3 cellular contexts compared by ENCODE assay signal in genomic region chr6:113018351-113019151, GRCh38.
TF ChIP-seq lines count a peak whose summit lies in the region.

No MANE protein-coding gene starts in this region.

TF ChIP-seq in liver, 16 proteins besides CTCF, POLR2A, EP300 and RAD21 (continued from another document):
- TF ChIP-seq, protein P1, sequence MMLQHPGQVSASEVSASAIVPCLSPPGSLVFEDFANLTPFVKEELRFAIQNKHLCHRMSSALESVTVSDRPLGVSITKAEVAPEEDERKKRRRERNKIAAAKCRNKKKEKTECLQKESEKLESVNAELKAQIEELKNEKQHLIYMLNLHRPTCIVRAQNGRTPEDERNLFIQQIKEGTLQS (IDR thresholded peaks at IDR 0.05): no peak
- TF ChIP-seq FOXA1 (IDR thresholded peaks at IDR 0.05): no peak
- TF ChIP-seq, protein P2, sequence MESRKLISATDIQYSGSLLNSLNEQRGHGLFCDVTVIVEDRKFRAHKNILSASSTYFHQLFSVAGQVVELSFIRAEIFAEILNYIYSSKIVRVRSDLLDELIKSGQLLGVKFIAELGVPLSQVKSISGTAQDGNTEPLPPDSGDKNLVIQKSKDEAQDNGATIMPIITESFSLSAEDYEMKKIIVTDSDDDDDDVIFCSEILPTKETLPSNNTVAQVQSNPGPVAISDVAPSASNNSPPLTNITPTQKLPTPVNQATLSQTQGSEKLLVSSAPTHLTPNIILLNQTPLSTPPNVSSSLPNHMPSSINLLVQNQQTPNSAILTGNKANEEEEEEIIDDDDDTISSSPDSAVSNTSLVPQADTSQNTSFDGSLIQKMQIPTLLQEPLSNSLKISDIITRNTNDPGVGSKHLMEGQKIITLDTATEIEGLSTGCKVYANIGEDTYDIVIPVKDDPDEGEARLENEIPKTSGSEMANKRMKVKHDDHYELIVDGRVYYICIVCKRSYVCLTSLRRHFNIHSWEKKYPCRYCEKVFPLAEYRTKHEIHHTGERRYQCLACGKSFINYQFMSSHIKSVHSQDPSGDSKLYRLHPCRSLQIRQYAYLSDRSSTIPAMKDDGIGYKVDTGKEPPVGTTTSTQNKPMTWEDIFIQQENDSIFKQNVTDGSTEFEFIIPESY (IDR thresholded peaks at IDR 0.05): no peak
- no peak for TF ChIP-seq TAF1 (conservative IDR thresholded peaks at IDR 0.05)
- TF ChIP-seq, protein P3, sequence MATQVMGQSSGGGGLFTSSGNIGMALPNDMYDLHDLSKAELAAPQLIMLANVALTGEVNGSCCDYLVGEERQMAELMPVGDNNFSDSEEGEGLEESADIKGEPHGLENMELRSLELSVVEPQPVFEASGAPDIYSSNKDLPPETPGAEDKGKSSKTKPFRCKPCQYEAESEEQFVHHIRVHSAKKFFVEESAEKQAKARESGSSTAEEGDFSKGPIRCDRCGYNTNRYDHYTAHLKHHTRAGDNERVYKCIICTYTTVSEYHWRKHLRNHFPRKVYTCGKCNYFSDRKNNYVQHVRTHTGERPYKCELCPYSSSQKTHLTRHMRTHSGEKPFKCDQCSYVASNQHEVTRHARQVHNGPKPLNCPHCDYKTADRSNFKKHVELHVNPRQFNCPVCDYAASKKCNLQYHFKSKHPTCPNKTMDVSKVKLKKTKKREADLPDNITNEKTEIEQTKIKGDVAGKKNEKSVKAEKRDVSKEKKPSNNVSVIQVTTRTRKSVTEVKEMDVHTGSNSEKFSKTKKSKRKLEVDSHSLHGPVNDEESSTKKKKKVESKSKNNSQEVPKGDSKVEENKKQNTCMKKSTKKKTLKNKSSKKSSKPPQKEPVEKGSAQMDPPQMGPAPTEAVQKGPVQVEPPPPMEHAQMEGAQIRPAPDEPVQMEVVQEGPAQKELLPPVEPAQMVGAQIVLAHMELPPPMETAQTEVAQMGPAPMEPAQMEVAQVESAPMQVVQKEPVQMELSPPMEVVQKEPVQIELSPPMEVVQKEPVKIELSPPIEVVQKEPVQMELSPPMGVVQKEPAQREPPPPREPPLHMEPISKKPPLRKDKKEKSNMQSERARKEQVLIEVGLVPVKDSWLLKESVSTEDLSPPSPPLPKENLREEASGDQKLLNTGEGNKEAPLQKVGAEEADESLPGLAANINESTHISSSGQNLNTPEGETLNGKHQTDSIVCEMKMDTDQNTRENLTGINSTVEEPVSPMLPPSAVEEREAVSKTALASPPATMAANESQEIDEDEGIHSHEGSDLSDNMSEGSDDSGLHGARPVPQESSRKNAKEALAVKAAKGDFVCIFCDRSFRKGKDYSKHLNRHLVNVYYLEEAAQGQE (IDR thresholded peaks at IDR 0.05): no peak
- TF ChIP-seq RXRA (IDR thresholded peaks at IDR 0.05): no peak
- TF ChIP-seq HNF4A (conservative IDR thresholded peaks at IDR 0.05): no peak
- no peak for TF ChIP-seq FOXA2 (IDR thresholded peaks at IDR 0.05)
- TF ChIP-seq EGR1 (IDR thresholded peaks at IDR 0.05; ENCODE audit: low read depth in 2 of 2): no peak

TF ChIP-seq in HepG2, 621 proteins besides CTCF, POLR2A, EP300 and RAD21 (continued from another document):
- TF ChIP-seq ZBTB25 (CRISPR knock-in tag; IDR thresholded peaks at IDR 0.05) (no peak), MED8 (CRISPR knock-in tag; IDR thresholded peaks at IDR 0.05; ENCODE audit: insufficient replicate concordance) (no peak), ZMYM4 (CRISPR knock-in tag; IDR thresholded peaks at IDR 0.05) (no peak), TBX2 (CRISPR knock-in tag; IDR thresholded peaks at IDR 0.05; ENCODE audit: borderline replicate concordance) (no peak), POGZ (CRISPR knock-in tag; IDR thresholded peaks at IDR 0.05) (no peak), MEF2D (CRISPR knock-in tag; IDR thresholded peaks at IDR 0.05) (no peak), MZF1 (CRISPR knock-in tag; IDR thresholded peaks at IDR 0.05; ENCODE audit: borderline replicate concordance) (no peak)
- TF ChIP-seq, protein P4, sequence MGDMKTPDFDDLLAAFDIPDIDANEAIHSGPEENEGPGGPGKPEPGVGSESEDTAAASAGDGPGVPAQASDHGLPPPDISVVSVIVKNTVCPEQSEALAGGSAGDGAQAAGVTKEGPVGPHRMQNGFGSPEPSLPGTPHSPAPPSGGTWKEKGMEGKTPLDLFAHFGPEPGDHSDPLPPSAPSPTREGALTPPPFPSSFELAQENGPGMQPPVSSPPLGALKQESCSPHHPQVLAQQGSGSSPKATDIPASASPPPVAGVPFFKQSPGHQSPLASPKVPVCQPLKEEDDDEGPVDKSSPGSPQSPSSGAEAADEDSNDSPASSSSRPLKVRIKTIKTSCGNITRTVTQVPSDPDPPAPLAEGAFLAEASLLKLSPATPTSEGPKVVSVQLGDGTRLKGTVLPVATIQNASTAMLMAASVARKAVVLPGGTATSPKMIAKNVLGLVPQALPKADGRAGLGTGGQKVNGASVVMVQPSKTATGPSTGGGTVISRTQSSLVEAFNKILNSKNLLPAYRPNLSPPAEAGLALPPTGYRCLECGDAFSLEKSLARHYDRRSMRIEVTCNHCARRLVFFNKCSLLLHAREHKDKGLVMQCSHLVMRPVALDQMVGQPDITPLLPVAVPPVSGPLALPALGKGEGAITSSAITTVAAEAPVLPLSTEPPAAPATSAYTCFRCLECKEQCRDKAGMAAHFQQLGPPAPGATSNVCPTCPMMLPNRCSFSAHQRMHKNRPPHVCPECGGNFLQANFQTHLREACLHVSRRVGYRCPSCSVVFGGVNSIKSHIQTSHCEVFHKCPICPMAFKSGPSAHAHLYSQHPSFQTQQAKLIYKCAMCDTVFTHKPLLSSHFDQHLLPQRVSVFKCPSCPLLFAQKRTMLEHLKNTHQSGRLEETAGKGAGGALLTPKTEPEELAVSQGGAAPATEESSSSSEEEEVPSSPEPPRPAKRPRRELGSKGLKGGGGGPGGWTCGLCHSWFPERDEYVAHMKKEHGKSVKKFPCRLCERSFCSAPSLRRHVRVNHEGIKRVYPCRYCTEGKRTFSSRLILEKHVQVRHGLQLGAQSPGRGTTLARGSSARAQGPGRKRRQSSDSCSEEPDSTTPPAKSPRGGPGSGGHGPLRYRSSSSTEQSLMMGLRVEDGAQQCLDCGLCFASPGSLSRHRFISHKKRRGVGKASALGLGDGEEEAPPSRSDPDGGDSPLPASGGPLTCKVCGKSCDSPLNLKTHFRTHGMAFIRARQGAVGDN (CRISPR knock-in tag; IDR thresholded peaks at IDR 0.05): no peak

TF ChIP-seq in WTC11, 78 proteins besides CTCF, POLR2A, EP300 and RAD21 (continued from another document):
- TF ChIP-seq, protein P5, sequence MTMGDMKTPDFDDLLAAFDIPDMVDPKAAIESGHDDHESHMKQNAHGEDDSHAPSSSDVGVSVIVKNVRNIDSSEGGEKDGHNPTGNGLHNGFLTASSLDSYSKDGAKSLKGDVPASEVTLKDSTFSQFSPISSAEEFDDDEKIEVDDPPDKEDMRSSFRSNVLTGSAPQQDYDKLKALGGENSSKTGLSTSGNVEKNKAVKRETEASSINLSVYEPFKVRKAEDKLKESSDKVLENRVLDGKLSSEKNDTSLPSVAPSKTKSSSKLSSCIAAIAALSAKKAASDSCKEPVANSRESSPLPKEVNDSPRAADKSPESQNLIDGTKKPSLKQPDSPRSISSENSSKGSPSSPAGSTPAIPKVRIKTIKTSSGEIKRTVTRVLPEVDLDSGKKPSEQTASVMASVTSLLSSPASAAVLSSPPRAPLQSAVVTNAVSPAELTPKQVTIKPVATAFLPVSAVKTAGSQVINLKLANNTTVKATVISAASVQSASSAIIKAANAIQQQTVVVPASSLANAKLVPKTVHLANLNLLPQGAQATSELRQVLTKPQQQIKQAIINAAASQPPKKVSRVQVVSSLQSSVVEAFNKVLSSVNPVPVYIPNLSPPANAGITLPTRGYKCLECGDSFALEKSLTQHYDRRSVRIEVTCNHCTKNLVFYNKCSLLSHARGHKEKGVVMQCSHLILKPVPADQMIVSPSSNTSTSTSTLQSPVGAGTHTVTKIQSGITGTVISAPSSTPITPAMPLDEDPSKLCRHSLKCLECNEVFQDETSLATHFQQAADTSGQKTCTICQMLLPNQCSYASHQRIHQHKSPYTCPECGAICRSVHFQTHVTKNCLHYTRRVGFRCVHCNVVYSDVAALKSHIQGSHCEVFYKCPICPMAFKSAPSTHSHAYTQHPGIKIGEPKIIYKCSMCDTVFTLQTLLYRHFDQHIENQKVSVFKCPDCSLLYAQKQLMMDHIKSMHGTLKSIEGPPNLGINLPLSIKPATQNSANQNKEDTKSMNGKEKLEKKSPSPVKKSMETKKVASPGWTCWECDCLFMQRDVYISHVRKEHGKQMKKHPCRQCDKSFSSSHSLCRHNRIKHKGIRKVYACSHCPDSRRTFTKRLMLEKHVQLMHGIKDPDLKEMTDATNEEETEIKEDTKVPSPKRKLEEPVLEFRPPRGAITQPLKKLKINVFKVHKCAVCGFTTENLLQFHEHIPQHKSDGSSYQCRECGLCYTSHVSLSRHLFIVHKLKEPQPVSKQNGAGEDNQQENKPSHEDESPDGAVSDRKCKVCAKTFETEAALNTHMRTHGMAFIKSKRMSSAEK (CRISPR knock-in tag; IDR thresholded peaks at IDR 0.05; ENCODE audit: borderline replicate concordance): no peak
- TF ChIP-seq, protein P6, sequence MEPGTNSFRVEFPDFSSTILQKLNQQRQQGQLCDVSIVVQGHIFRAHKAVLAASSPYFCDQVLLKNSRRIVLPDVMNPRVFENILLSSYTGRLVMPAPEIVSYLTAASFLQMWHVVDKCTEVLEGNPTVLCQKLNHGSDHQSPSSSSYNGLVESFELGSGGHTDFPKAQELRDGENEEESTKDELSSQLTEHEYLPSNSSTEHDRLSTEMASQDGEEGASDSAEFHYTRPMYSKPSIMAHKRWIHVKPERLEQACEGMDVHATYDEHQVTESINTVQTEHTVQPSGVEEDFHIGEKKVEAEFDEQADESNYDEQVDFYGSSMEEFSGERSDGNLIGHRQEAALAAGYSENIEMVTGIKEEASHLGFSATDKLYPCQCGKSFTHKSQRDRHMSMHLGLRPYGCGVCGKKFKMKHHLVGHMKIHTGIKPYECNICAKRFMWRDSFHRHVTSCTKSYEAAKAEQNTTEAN (CRISPR knock-in tag; IDR thresholded peaks at IDR 0.05): no peak
- TF ChIP-seq GABPB1 (CRISPR knock-in tag; IDR thresholded peaks at IDR 0.05) (no peak), TEAD4 (CRISPR knock-in tag; IDR thresholded peaks at IDR 0.05) (no peak), USF1 (CRISPR knock-in tag; IDR thresholded peaks at IDR 0.05) (no peak), ATF1 (CRISPR knock-in tag; IDR thresholded peaks at IDR 0.05) (no peak), JAZF1 (CRISPR knock-in tag; IDR thresholded peaks at IDR 0.05) (no peak), ZNF317 (CRISPR knock-in tag; IDR thresholded peaks at IDR 0.05; ENCODE audit: borderline replicate concordance, low read depth) (no peak), RORB (CRISPR knock-in tag; IDR thresholded peaks at IDR 0.05) (no peak), FOXK1 (CRISPR knock-in tag; IDR thresholded peaks at IDR 0.05) (no peak)
- TF ChIP-seq, protein P7, sequence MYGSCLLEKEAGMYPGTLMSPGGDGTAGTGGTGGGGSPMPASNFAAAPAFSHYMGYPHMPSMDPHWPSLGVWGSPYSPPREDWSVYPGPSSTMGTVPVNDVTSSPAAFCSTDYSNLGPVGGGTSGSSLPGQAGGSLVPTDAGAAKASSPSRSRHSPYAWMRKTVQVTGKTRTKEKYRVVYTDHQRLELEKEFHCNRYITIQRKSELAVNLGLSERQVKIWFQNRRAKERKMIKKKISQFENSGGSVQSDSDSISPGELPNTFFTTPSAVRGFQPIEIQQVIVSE (CRISPR knock-in tag; IDR thresholded peaks at IDR 0.05; ENCODE audit: borderline replicate concordance): no peak
- TF ChIP-seq, protein P8, sequence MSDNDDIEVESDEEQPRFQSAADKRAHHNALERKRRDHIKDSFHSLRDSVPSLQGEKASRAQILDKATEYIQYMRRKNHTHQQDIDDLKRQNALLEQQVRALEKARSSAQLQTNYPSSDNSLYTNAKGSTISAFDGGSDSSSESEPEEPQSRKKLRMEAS (CRISPR knock-in tag; IDR thresholded peaks at IDR 0.05): no peak
- TF ChIP-seq, protein P9, sequence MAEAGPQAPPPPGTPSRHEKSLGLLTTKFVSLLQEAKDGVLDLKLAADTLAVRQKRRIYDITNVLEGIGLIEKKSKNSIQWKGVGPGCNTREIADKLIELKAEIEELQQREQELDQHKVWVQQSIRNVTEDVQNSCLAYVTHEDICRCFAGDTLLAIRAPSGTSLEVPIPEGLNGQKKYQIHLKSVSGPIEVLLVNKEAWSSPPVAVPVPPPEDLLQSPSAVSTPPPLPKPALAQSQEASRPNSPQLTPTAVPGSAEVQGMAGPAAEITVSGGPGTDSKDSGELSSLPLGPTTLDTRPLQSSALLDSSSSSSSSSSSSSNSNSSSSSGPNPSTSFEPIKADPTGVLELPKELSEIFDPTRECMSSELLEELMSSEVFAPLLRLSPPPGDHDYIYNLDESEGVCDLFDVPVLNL (CRISPR knock-in tag; IDR thresholded peaks at IDR 0.05; ENCODE audit: borderline replicate concordance, low read depth): no peak
- TF ChIP-seq, protein P10, sequence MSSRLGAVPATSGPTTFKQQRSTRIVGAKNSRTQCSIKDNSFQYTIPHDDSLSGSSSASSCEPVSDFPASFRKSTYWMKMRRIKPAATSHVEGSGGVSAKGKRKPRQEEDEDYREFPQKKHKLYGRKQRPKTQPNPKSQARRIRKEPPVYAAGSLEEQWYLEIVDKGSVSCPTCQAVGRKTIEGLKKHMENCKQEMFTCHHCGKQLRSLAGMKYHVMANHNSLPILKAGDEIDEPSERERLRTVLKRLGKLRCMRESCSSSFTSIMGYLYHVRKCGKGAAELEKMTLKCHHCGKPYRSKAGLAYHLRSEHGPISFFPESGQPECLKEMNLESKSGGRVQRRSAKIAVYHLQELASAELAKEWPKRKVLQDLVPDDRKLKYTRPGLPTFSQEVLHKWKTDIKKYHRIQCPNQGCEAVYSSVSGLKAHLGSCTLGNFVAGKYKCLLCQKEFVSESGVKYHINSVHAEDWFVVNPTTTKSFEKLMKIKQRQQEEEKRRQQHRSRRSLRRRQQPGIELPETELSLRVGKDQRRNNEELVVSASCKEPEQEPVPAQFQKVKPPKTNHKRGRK (CRISPR knock-in tag; IDR thresholded peaks at IDR 0.05; ENCODE audit: borderline replicate concordance): no peak
TF ChIP-seq in WTC11: peak in this region for 0.
